8 cellular contexts compared by ENCODE assay signal in genomic region chr2:147937744-147938349, GRCh38.
DNase-seq lines count a peak whose midpoint lies in the region; ATAC-seq, FAIRE-seq and TF ChIP-seq lines count a peak whose summit lies in the region.

No MANE protein-coding gene starts in this region.

- DNase-seq in Caki2 (ENCODE audit: low read depth) = peak; percentile 22
- DNase-seq in NCI-H1105 (lab: John Stamatoyannopoulos, UW) = peak; percentile 23
- no peak for DNase-seq in GM12878 (ENCODE audit: low read depth, low spot score)
- no peak for DNase-seq in kidney
- peak; percentile 13 for DNase-seq in urothelium cell line (ENCODE audit: low spot score)
- no peak for DNase-seq in stimulated activated naive B cell treated with anti-CD40 and anti-IgM and Interleukin-4, amounts not matched to agents 10 μg/mL and 1 μg/mL and 100 μg/mL, for 72 hours
- DNase-seq in NCI-H526 treated with DMSO at 0.1 percent for 48 hours (lab: John Stamatoyannopoulos, UW) = no peak

- CTCF ChIA-PET in GM12878 (lab: Yijun Ruan, JAX) = interaction anchor here (0.7 to 3.9 kb wide), 5 partner anchors 10 to 1053 kb away, joined by 3 to 52 read pairs (median 4); no protein-coding TSS in a partner anchor

- H3K9me3 ChIP-seq in GM12878 (replicated peaks; ENCODE audit: control insufficient read depth, insufficient read depth, low read length) (no peaks in the 10 kb centered on the region), kidney (ENCODE audit: control insufficient read depth in 1 of 2, low read length in 2 of 2) (no peaks in the 10 kb centered on the region)

- no peak overlapping the region for H3K4me3 ChIP-seq in GM12878
- no peak overlapping the region for H3K4me3 ChIP-seq in kidney (ENCODE audit: low read length in 2 of 2)

- H3K9ac ChIP-seq in GM12878 (ENCODE audit: control insufficient read depth, insufficient read depth, low read length) (no peak overlapping the region), kidney (ENCODE audit: low read length in 2 of 2) (no peak overlapping the region)

- ATAC-seq in GM19372 (IDR thresholded peaks at IDR 0.05; ENCODE audit: low read depth, unreplicated experiment) (peak; percentile 65), GM12878 (peak; percentile 77)
- ATAC-seq in stimulated activated naive B cell treated with anti-CD40 and anti-IgM and Interleukin-4, amounts not matched to agents 10 μg/mL and 1 μg/mL and 100 μg/mL, for 72 hours (replicated peaks) = no peak

- TF ChIP-seq POLR2A in GM12878 (IDR thresholded peaks at IDR 0.05; ENCODE audit: low read depth, low read length) = no peak

- 33% methylated on average over 3 of the region's 3 CpGs for WGBS in GM12878 (ENCODE audit: insufficient coverage, insufficient replicate concordance, low lambda C conversion rate, missing lambda C conversion rate)

- no peak overlapping the region for H3K27ac Mint-ChIP-seq in stimulated activated naive B cell treated with anti-CD40 and anti-IgM and Interleukin-4, amounts not matched to agents 10 μg/mL and 1 μg/mL and 100 μg/mL, for 72 hours

- no peaks in the 10 kb centered on the region for H3K4me1 Mint-ChIP-seq in stimulated activated naive B cell treated with anti-CD40 and anti-IgM and Interleukin-4, amounts not matched to agents 10 μg/mL and 1 μg/mL and 100 μg/mL, for 72 hours

- no peak overlapping the region for H2AFZ ChIP-seq in GM12878 (ENCODE audit: control insufficient read depth, low read depth, low read length)

- SMC1A ChIA-PET in GM12878 (lab: Charles Lee; ENCODE audit: uncharacterized antibody, unreplicated experiment) = interaction anchor here (0.5 to 4.9 kb wide), 5 partner anchors 10 to 1113 kb away, joined by 3 to 48 read pairs (median 3); no protein-coding TSS in a partner anchor

- in situ Hi-C loops in Caki2 (cut with HindIII; ENCODE audit: low pct_unique_long_range_greater_than_20kb, low sequenced_read_pairs) = no loop called here
- in situ Hi-C loops in GM12878 (cut with MboI) = loop anchor here (5.0 kb wide), 1 partner anchor 1054 kb away; no protein-coding TSS in a partner anchor

- no peaks in the 10 kb centered on the region for H3K9me3 Mint-ChIP-seq in stimulated activated naive B cell treated with anti-CD40 and anti-IgM and Interleukin-4, amounts not matched to agents 10 μg/mL and 1 μg/mL and 100 μg/mL, for 72 hours

- H4K20me1 ChIP-seq in GM12878 (ENCODE audit: control insufficient read depth, insufficient read depth) = no peaks in the 10 kb centered on the region

- H3K4me2 ChIP-seq in GM12878 (ENCODE audit: control insufficient read depth, insufficient read depth) = no peak overlapping the region

- no peaks in the 10 kb centered on the region for H3K27me3 Mint-ChIP-seq in stimulated activated naive B cell treated with anti-CD40 and anti-IgM and Interleukin-4, amounts not matched to agents 10 μg/mL and 1 μg/mL and 100 μg/mL, for 72 hours

- H3K4me1 ChIP-seq in GM12878 (ENCODE audit: control insufficient read depth, insufficient read depth, low read length) (no peaks in the 10 kb centered on the region), kidney (ENCODE audit: control insufficient read depth in 1 of 2, insufficient read depth in 1 of 2, low read depth in 1 of 2, low read length in 2 of 2) (peaks cover 0 to 9% of the 10 kb centered on the region in 2 donors)

- peaks cover 2 to 17% of the 10 kb centered on the region in 2 donors for H3K36me3 Mint-ChIP-seq in stimulated activated naive B cell treated with anti-CD40 and anti-IgM and Interleukin-4, amounts not matched to agents 10 μg/mL and 1 μg/mL and 100 μg/mL, for 72 hours

- peak; percentile 74 for FAIRE-seq in GM12878 (lab: Jason Lieb, UNC)
- peak; percentile 98 for FAIRE-seq in kidney (lab: Jason Lieb, UNC)
- FAIRE-seq in urothelium cell line (lab: Jason Lieb, UNC) = no peak

- peak; percentile 75 to 80 (median 79) for TF ChIP-seq CTCF in GM12878 (IDR thresholded peaks at IDR 0.05 in 2 of 3, conservative IDR thresholded peaks at IDR 0.05 in 1 of 3; ENCODE audit: control insufficient read depth in 2 of 3, extremely low read depth in 1 of 3, insufficient read depth in 1 of 3, low read depth in 3 of 3, low read length in 3 of 3)
- peak; percentile 67 for TF ChIP-seq CTCF in kidney (IDR thresholded peaks at IDR 0.05; ENCODE audit: borderline replicate concordance, extremely low read depth, insufficient read depth)

- no peak overlapping the region for H3K4me3 Mint-ChIP-seq in stimulated activated naive B cell treated with anti-CD40 and anti-IgM and Interleukin-4, amounts not matched to agents 10 μg/mL and 1 μg/mL and 100 μg/mL, for 72 hours

- H3K79me2 ChIP-seq in GM12878 (ENCODE audit: control insufficient read depth, insufficient read depth, low read length) = no peaks in the 10 kb centered on the region

- RAD21 ChIA-PET in GM12878 (lab: Charles Lee; ENCODE audit: unreplicated experiment) = interaction anchor here (3.0 kb wide), 1 partner anchor 571 kb away, joined by 21 read pairs; no protein-coding TSS in a partner anchor

- POLR2A ChIA-PET in GM12878 (lab: Charles Lee) = no interaction called here

- H3K27ac ChIP-seq in GM12878 (ENCODE audit: control insufficient read depth, insufficient read depth) (no peak overlapping the region), kidney (ENCODE audit: low read depth in 2 of 2, low read length in 2 of 2) (no peak overlapping the region)

- H3K27me3 ChIP-seq in GM12878 (replicated peaks in 1 of 2; ENCODE audit: control insufficient read depth in 2 of 2, insufficient read depth in 2 of 2, low read length in 1 of 2) = no peaks in the 10 kb centered on the region

- intact Hi-C loops in GM12878 (cut with micrococcal nuclease; ENCODE audit: unreplicated experiment) (loop anchor here (1.0 to 10.0 kb wide), 4 partner anchors 264 to 1053 kb away; partner anchors contain the start of gene EPC2), kidney (cut with DNase I) (no loop called here)

- no TSS peak for BruUV-seq in GM12878 (replicated peaks; lab: Mats Ljungman, UMichigan)

- peak; percentile 78 for TF ChIP-seq RAD21 in GM12878 (IDR thresholded peaks at IDR 0.05; ENCODE audit: insufficient read depth, low read depth, low read length)

- H3K36me3 ChIP-seq in GM12878 (ENCODE audit: control insufficient read depth in 2 of 2, insufficient read depth in 2 of 2, low read length in 1 of 2) (peaks cover 0 to 2% of the 10 kb centered on the region in 2 experiments; a peak in 1 of 4 replicates), kidney (ENCODE audit: control insufficient read depth in 1 of 2, insufficient read depth in 2 of 2, low read length in 2 of 2) (peaks cover 5 to 28% of the 10 kb centered on the region in 2 donors)

- no peak for TF ChIP-seq EP300 in GM12878 (IDR thresholded peaks at IDR 0.05; ENCODE audit: borderline replicate concordance in 1 of 2, control insufficient read depth in 1 of 2, low read depth in 2 of 2, low read length in 2 of 2)

TF ChIP-seq in GM12878, 131 proteins besides CTCF, POLR2A, EP300 and RAD21:
- TF ChIP-seq SMC3 (IDR thresholded peaks at IDR 0.05; ENCODE audit: borderline replicate concordance, low read length) (peak; percentile 76; the same call in 1 of the 2 replicates), RFX5 (IDR thresholded peaks at IDR 0.05; ENCODE audit: low read depth, low read length) (no peak), FOXM1 (IDR thresholded peaks at IDR 0.05; ENCODE audit: low read depth, low read length) (0 out of 2 replicates have a peak, but pooled peaks have one; percentile 25)

Comparison
In these comparisons a context has a peak if more than half of its experiments do, and no peak if none do; other contexts are left out.
1. DNase-seq: peak in Caki2 (single experiment), NCI-H1105 (single experiment) and urothelium cell line (single experiment); none in GM12878 (single experiment), kidney (single experiment), stimulated activated naive B cell treated with anti-CD40 and anti-IgM and Interleukin-4, amounts not matched to agents 10 μg/mL and 1 μg/mL and 100 μg/mL, for 72 hours (single experiment) and NCI-H526 treated with DMSO at 0.1 percent for 48 hours (single experiment).
2. ATAC-seq: peak in GM19372 (single experiment) and GM12878 (single experiment); none in stimulated activated naive B cell treated with anti-CD40 and anti-IgM and Interleukin-4, amounts not matched to agents 10 μg/mL and 1 μg/mL and 100 μg/mL, for 72 hours (0 of 2).